ENCODE assay signal across 2 cellular contexts in the genomic region with DNA sequence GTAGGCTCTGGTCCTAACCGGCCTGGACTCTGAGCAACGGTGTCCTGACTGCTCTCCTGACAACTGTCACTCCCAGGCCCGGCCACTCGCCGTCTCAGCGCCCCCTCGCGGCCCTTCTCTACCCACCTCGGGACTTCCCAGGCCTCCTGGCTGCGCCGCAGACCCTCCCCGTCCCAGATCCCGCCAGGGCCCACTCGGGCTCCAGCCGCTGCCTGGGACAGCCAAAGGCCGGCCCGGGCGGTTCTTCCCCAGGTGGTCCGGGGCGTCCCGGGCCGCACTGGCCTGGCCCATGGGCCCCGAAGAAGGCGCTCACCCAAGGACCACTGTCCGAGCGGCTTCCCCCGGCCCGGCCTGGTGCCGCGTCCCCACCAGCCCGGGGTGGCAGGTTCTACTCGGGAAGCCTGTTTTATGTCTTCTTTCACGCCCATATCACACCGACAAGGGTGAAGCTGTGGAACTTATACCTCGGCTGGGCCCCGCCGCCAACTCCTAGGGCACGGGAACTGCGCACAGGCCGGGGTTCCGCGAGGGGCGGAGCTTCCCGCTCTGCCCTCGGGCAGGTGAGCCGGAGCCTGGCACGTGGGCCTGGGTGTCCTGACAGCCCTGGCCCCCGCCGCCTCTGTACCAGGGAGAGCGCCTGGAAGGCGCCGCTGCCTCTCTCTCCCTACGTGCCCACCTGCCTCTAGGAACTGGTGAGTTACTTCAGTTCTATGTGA.
A peak's percentile ranks its signal among the peaks of the same experiment; 100 is the strongest.
TF ChIP-seq lines count a peak whose summit lies in the region.

No MANE protein-coding gene starts in this region.

TF ChIP-seq in GM12878, 131 proteins besides CTCF, POLR2A, EP300 and RAD21 (continued from another document):
- TF ChIP-seq ZBTB40 (IDR thresholded peaks at IDR 0.05; ENCODE audit: borderline replicate concordance) (no peak), IKZF1 (conservative IDR thresholded peaks at IDR 0.05) (0 out of 2 replicates have a peak, but pooled peaks have one; percentile 28), FOXM1 (IDR thresholded peaks at IDR 0.05; ENCODE audit: low read depth, low read length) (no peak), PKNOX1 (IDR thresholded peaks at IDR 0.05) (peak; percentile 73), MTA2 (IDR thresholded peaks at IDR 0.05; ENCODE audit: low read depth) (no peak)
- TF ChIP-seq, protein P1, sequence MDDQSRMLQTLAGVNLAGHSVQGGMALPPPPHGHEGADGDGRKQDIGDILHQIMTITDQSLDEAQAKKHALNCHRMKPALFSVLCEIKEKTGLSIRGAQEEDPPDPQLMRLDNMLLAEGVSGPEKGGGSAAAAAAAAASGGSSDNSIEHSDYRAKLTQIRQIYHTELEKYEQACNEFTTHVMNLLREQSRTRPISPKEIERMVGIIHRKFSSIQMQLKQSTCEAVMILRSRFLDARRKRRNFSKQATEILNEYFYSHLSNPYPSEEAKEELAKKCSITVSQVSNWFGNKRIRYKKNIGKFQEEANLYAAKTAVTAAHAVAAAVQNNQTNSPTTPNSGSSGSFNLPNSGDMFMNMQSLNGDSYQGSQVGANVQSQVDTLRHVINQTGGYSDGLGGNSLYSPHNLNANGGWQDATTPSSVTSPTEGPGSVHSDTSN (IDR thresholded peaks at IDR 0.05; ENCODE audit: insufficient replicate concordance, low read depth, low read length) = peak; percentile 65
TF ChIP-seq in GM12878: peak in this region for 4.

TF ChIP-seq in SK-N-SH treated with all-trans-retinoic acid at 6 μM for 48 hours, 23 proteins besides CTCF, POLR2A, EP300 and RAD21 (continued from another document):
- no peak for TF ChIP-seq GLIS3 (CRISPR knock-in tag; IDR thresholded peaks at IDR 0.05)
- TF ChIP-seq CSRNP3 (CRISPR knock-in tag; IDR thresholded peaks at IDR 0.05) = no peak
- TF ChIP-seq, protein P2, sequence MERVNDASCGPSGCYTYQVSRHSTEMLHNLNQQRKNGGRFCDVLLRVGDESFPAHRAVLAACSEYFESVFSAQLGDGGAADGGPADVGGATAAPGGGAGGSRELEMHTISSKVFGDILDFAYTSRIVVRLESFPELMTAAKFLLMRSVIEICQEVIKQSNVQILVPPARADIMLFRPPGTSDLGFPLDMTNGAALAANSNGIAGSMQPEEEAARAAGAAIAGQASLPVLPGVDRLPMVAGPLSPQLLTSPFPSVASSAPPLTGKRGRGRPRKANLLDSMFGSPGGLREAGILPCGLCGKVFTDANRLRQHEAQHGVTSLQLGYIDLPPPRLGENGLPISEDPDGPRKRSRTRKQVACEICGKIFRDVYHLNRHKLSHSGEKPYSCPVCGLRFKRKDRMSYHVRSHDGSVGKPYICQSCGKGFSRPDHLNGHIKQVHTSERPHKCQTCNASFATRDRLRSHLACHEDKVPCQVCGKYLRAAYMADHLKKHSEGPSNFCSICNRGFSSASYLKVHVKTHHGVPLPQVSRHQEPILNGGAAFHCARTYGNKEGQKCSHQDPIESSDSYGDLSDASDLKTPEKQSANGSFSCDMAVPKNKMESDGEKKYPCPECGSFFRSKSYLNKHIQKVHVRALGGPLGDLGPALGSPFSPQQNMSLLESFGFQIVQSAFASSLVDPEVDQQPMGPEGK (CRISPR knock-in tag; IDR thresholded peaks at IDR 0.05; ENCODE audit: borderline replicate concordance) = no peak
- no peak for TF ChIP-seq ARNTL (CRISPR knock-in tag; IDR thresholded peaks at IDR 0.05; ENCODE audit: borderline replicate concordance, low read depth)
- TF ChIP-seq, protein P3, sequence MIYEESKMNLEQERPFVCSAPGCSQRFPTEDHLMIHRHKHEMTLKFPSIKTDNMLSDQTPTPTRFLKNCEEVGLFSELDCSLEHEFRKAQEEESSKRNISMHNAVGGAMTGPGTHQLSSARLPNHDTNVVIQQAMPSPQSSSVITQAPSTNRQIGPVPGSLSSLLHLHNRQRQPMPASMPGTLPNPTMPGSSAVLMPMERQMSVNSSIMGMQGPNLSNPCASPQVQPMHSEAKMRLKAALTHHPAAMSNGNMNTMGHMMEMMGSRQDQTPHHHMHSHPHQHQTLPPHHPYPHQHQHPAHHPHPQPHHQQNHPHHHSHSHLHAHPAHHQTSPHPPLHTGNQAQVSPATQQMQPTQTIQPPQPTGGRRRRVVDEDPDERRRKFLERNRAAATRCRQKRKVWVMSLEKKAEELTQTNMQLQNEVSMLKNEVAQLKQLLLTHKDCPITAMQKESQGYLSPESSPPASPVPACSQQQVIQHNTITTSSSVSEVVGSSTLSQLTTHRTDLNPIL (CRISPR knock-in tag; IDR thresholded peaks at IDR 0.05; ENCODE audit: low read depth) = no peak
- TF ChIP-seq ZC3H10 (CRISPR knock-in tag; IDR thresholded peaks at IDR 0.05) = no peak
- TF ChIP-seq ZNF565 (CRISPR knock-in tag; conservative IDR thresholded peaks at IDR 0.05; ENCODE audit: low read depth) = no peak
